Comparison of ENCODE assay signal across 31 cellular contexts in the genomic region with DNA sequence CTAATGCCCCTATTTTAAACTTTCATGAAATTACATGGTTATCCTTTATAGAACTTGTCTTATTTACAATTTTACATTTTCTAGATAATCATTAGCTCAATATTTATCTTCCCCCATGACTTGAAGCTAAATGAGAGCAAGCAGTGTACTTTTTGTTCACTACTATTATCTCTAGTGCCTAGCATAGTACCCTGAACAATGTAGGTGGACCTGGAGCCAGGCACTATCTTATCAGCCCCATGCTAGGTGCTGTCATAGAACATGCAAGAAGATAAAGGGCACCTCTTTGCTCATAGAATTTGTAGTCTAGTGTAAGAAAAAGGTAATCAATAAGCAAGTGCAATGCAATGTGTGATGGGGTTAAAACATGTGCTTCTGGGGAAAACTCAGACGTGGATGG.
"Had no signal": no experiment of that assay in that cellular context is flagged by ENCODE, and none has a peak within 500 bp of the region (broad histone marks: within the 10 kb centered on the region; RNA-seq: fewer than 3 reads in every experiment).

No MANE protein-coding gene starts in this region.

- H3K4me2 ChIP-seq: neural progenitor cell, smooth muscle cell had no signal

- H3K36me3 Mint-ChIP-seq: natural killer cell; neural progenitor cell; stimulated activated memory B cell treated with anti-CD40 and anti-IgM and Interleukin-4, amounts not matched to agents 10 μg/mL and 1 μg/mL and 100 μg/mL, for 72 hours; type B pancreatic cell had no signal

- H3K79me2 ChIP-seq: parathyroid adenoma had no signal

- H3K4me1 ChIP-seq: neural progenitor cell, parathyroid adenoma, psoas muscle, spleen, suprapubic skin, testis, tibial artery, transverse colon, upper lobe of right lung, uterus had no signal

- ATAC-seq: natural killer cell; psoas muscle; right cardiac atrium; sciatic nerve; stimulated activated memory B cell treated with anti-CD40 and anti-IgM and Interleukin-4, amounts not matched to agents 10 μg/mL and 1 μg/mL and 100 μg/mL, for 72 hours; stimulated activated naive CD8-positive, alpha-beta T cell treated with anti-CD3 and anti-CD28 coated beads, Interleukin-15, amount 100 ng/mL, for 72 hours; stimulated activated naive CD8-positive, alpha-beta T cell treated with anti-CD3 and anti-CD28 coated beads, Interleukin-15, Interleukin-2, amounts not matched to agents 100 U/mL and 50 U/mL, for 24 hours; upper lobe of right lung had no signal

- H3K27me3 ChIP-seq: neural progenitor cell, ovary, spleen, suprapubic skin, testis, tibial artery, transverse colon, upper lobe of right lung, uterus had no signal

- H3K27me3 Mint-ChIP-seq: progenitor cell of endocrine pancreas; stimulated activated memory B cell treated with anti-CD40 and anti-IgM and Interleukin-4, amounts not matched to agents 10 μg/mL and 1 μg/mL and 100 μg/mL, for 72 hours; stimulated activated naive CD8-positive, alpha-beta T cell treated with anti-CD3 and anti-CD28 coated beads, Interleukin-15, amount 100 ng/mL, for 72 hours; type B pancreatic cell had no signal

- H3K4me3 Mint-ChIP-seq: natural killer cell; nephron; neural progenitor cell; stimulated activated memory B cell treated with anti-CD40 and anti-IgM and Interleukin-4, amounts not matched to agents 10 μg/mL and 1 μg/mL and 100 μg/mL, for 72 hours; stimulated activated naive CD8-positive, alpha-beta T cell treated with anti-CD3 and anti-CD28 coated beads, Interleukin-15, amount 100 ng/mL, for 72 hours; type B pancreatic cell had no signal

- H3K27ac ChIP-seq: neural progenitor cell, ovary, parathyroid adenoma, psoas muscle, skin epidermis, spleen, suprapubic skin, testis, tibial artery, transverse colon, upper lobe of right lung, uterus had no signal

- H3K9ac ChIP-seq: neural progenitor cell, parathyroid adenoma had no signal

- H3K9me3 ChIP-seq: ovary, psoas muscle, testis, tibial artery, transverse colon, upper lobe of right lung, uterus had no signal

- H3K4me1 Mint-ChIP-seq: natural killer cell; nephron; neural progenitor cell; stimulated activated memory B cell treated with anti-CD40 and anti-IgM and Interleukin-4, amounts not matched to agents 10 μg/mL and 1 μg/mL and 100 μg/mL, for 72 hours; stimulated activated naive CD8-positive, alpha-beta T cell treated with anti-CD3 and anti-CD28 coated beads, Interleukin-15, amount 100 ng/mL, for 72 hours had no signal

- H3K27ac Mint-ChIP-seq: natural killer cell; nephron; neural progenitor cell; progenitor cell of endocrine pancreas; stimulated activated memory B cell treated with anti-CD40 and anti-IgM and Interleukin-4, amounts not matched to agents 10 μg/mL and 1 μg/mL and 100 μg/mL, for 72 hours; stimulated activated naive CD8-positive, alpha-beta T cell treated with anti-CD3 and anti-CD28 coated beads, Interleukin-15, amount 100 ng/mL, for 72 hours; type B pancreatic cell had no signal

- H3K36me3 ChIP-seq: neural progenitor cell, ovary, spleen, suprapubic skin, tibial artery, transverse colon, upper lobe of right lung, uterus had no signal

- H3K9me3 Mint-ChIP-seq: nephron, neural progenitor cell, type B pancreatic cell had no signal

- H2AFZ ChIP-seq: neural progenitor cell, parathyroid adenoma had no signal

- H3K4me3 ChIP-seq: neural progenitor cell, ovary, psoas muscle, skin epidermis, smooth muscle cell, spleen, suprapubic skin, testis, tibial artery, transverse colon, upper lobe of right lung, uterus had no signal

- DNase-seq: natural killer cell; occipital lobe; ovary; posterior cingulate gyrus; psoas muscle; right cardiac atrium; spleen; stimulated activated CD4-positive, alpha-beta T cell treated with anti-CD3 and anti-CD28 coated beads, Interleukin-12 subunit alpha, Interleukin-12 subunit beta, amount 100 ng/mL, for 4 hours; stimulated activated CD4-positive, alpha-beta T cell treated with anti-CD3 and anti-CD28 coated beads, Interleukin-1b, Interleukin-23, amount 100 ng/mL, for 48 hours; stimulated activated CD4-positive, alpha-beta T cell treated with anti-CD3 and anti-CD28 coated beads, Interleukin-4, amount 100 ng/mL, for 1 hour; stimulated activated CD4-positive, alpha-beta T cell treated with anti-CD3 and anti-CD28 coated beads, Interleukin-4, amount 100 ng/mL, for 4 hours; stimulated activated CD8-positive, alpha-beta memory T cell treated with anti-CD3 and anti-CD28 coated beads, Interleukin-4, amount 100 ng/mL, for 48 hours; stimulated activated naive CD4-positive, alpha-beta T cell; stimulated activated naive CD8-positive, alpha-beta T cell treated with anti-CD3 and anti-CD28 coated beads, Interleukin-15, amount 100 ng/mL, for 72 hours; stimulated activated naive CD8-positive, alpha-beta T cell treated with anti-CD3 and anti-CD28 coated beads, Interleukin-15, Interleukin-2, amounts not matched to agents 100 U/mL and 50 U/mL, for 24 hours; substantia nigra; testis; tibial artery; transverse colon; upper lobe of right lung; uterus had no signal
